In the genomic region with DNA sequence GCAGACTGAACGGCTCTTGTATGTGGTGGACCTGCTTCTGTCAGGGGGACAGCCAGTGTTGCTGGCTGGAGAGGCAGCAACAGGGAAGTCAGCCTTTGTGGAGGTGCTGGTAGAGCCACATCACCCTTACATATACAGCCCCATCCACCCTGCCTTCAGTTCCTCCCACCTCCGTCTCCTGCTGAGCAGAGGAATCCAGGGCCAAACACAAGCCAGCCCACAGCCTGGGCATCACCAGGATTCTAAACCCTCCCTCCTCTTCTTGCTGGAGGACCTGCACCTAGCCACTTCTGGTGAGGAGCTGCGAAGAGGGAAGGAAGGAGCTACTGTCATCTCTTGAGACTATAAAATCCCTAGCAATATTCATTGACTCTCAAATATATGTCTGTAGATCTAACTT, we compare ENCODE assay signal across 2 cellular contexts.
TF ChIP-seq lines count a peak whose summit lies in the region.

No MANE protein-coding gene starts in this region.

TF ChIP-seq in GM23338, 12 proteins besides CTCF, POLR2A, EP300 and RAD21 (continued from another document):
- TF ChIP-seq, protein P1, sequence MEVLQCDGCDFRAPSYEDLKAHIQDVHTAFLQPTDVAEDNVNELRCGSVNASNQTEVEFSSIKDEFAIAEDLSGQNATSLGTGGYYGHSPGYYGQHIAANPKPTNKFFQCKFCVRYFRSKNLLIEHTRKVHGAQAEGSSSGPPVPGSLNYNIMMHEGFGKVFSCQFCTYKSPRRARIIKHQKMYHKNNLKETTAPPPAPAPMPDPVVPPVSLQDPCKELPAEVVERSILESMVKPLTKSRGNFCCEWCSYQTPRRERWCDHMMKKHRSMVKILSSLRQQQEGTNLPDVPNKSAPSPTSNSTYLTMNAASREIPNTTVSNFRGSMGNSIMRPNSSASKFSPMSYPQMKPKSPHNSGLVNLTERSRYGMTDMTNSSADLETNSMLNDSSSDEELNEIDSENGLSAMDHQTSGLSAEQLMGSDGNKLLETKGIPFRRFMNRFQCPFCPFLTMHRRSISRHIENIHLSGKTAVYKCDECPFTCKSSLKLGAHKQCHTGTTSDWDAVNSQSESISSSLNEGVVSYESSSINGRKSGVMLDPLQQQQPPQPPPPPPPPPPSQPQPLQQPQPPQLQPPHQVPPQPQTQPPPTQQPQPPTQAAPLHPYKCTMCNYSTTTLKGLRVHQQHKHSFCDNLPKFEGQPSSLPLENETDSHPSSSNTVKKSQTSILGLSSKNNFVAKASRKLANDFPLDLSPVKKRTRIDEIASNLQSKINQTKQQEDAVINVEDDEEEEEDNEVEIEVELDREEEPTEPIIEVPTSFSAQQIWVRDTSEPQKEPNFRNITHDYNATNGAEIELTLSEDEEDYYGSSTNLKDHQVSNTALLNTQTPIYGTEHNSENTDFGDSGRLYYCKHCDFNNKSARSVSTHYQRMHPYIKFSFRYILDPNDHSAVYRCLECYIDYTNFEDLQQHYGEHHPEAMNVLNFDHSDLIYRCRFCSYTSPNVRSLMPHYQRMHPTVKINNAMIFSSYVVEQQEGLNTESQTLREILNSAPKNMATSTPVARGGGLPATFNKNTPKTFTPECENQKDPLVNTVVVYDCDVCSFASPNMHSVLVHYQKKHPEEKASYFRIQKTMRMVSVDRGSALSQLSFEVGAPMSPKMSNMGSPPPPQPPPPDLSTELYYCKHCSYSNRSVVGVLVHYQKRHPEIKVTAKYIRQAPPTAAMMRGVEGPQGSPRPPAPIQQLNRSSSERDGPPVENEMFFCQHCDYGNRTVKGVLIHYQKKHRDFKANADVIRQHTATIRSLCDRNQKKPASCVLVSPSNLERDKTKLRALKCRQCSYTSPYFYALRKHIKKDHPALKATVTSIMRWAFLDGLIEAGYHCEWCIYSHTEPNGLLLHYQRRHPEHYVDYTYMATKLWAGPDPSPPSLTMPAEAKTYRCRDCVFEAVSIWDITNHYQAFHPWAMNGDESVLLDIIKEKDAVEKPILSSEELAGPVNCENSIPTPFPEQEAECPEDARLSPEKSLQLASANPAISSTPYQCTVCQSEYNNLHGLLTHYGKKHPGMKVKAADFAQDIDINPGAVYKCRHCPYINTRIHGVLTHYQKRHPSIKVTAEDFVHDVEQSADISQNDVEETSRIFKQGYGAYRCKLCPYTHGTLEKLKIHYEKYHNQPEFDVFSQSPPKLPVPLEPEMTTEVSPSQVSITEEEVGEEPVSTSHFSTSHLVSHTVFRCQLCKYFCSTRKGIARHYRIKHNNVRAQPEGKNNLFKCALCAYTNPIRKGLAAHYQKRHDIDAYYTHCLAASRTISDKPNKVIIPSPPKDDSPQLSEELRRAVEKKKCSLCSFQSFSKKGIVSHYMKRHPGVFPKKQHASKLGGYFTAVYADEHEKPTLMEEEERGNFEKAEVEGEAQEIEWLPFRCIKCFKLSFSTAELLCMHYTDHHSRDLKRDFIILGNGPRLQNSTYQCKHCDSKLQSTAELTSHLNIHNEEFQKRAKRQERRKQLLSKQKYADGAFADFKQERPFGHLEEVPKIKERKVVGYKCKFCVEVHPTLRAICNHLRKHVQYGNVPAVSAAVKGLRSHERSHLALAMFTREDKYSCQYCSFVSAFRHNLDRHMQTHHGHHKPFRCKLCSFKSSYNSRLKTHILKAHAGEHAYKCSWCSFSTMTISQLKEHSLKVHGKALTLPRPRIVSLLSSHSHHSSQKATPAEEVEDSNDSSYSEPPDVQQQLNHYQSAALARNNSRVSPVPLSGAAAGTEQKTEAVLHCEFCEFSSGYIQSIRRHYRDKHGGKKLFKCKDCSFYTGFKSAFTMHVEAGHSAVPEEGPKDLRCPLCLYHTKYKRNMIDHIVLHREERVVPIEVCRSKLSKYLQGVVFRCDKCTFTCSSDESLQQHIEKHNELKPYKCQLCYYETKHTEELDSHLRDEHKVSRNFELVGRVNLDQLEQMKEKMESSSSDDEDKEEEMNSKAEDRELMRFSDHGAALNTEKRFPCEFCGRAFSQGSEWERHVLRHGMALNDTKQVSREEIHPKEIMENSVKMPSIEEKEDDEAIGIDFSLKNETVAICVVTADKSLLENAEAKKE (CRISPR knock-in tag; IDR thresholded peaks at IDR 0.05): no peak
- TF ChIP-seq, protein P2, sequence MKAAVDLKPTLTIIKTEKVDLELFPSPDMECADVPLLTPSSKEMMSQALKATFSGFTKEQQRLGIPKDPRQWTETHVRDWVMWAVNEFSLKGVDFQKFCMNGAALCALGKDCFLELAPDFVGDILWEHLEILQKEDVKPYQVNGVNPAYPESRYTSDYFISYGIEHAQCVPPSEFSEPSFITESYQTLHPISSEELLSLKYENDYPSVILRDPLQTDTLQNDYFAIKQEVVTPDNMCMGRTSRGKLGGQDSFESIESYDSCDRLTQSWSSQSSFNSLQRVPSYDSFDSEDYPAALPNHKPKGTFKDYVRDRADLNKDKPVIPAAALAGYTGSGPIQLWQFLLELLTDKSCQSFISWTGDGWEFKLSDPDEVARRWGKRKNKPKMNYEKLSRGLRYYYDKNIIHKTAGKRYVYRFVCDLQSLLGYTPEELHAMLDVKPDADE (IDR thresholded peaks at IDR 0.05): no peak
- TF ChIP-seq EZH2phosphoT487 (IDR thresholded peaks at IDR 0.05; ENCODE audit: unreplicated experiment) (no peak), JUNB (IDR thresholded peaks at IDR 0.05; ENCODE audit: unreplicated experiment) (no peak), NANOG (IDR thresholded peaks at IDR 0.05; ENCODE audit: borderline replicate concordance) (no peak), CREB1 (CRISPR knock-in tag; IDR thresholded peaks at IDR 0.05; ENCODE audit: low read depth) (no peak)

TF ChIP-seq in WTC11, 78 proteins besides CTCF, POLR2A, EP300 and RAD21 (continued from another document):
- TF ChIP-seq, protein P3, sequence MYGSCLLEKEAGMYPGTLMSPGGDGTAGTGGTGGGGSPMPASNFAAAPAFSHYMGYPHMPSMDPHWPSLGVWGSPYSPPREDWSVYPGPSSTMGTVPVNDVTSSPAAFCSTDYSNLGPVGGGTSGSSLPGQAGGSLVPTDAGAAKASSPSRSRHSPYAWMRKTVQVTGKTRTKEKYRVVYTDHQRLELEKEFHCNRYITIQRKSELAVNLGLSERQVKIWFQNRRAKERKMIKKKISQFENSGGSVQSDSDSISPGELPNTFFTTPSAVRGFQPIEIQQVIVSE (CRISPR knock-in tag; IDR thresholded peaks at IDR 0.05; ENCODE audit: borderline replicate concordance): no peak
- TF ChIP-seq SMAD4 (CRISPR knock-in tag; IDR thresholded peaks at IDR 0.05) (no peak), GTF2I (CRISPR knock-in tag; conservative IDR thresholded peaks at IDR 0.05) (no peak), ATF1 (CRISPR knock-in tag; IDR thresholded peaks at IDR 0.05) (no peak), FOXJ3 (CRISPR knock-in tag; IDR thresholded peaks at IDR 0.05; ENCODE audit: borderline replicate concordance) (no peak), OVOL2 (CRISPR knock-in tag; IDR thresholded peaks at IDR 0.05; ENCODE audit: borderline replicate concordance) (no peak), ELF4 (CRISPR knock-in tag; IDR thresholded peaks at IDR 0.05; ENCODE audit: low read depth) (no peak), KAT7 (CRISPR knock-in tag; IDR thresholded peaks at IDR 0.05; ENCODE audit: borderline replicate concordance) (no peak), FOXK1 (CRISPR knock-in tag; IDR thresholded peaks at IDR 0.05) (no peak), SP1 (CRISPR knock-in tag; conservative IDR thresholded peaks at IDR 0.05) (no peak), IRF2 (CRISPR knock-in tag; IDR thresholded peaks at IDR 0.05; ENCODE audit: borderline replicate concordance, low read depth) (no peak)
- TF ChIP-seq, protein P4, sequence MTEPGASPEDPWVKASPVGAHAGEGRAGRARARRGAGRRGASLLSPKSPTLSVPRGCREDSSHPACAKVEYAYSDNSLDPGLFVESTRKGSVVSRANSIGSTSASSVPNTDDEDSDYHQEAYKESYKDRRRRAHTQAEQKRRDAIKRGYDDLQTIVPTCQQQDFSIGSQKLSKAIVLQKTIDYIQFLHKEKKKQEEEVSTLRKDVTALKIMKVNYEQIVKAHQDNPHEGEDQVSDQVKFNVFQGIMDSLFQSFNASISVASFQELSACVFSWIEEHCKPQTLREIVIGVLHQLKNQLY (CRISPR knock-in tag; IDR thresholded peaks at IDR 0.05): no peak
- TF ChIP-seq, protein P5, sequence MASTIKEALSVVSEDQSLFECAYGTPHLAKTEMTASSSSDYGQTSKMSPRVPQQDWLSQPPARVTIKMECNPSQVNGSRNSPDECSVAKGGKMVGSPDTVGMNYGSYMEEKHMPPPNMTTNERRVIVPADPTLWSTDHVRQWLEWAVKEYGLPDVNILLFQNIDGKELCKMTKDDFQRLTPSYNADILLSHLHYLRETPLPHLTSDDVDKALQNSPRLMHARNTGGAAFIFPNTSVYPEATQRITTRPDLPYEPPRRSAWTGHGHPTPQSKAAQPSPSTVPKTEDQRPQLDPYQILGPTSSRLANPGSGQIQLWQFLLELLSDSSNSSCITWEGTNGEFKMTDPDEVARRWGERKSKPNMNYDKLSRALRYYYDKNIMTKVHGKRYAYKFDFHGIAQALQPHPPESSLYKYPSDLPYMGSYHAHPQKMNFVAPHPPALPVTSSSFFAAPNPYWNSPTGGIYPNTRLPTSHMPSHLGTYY (CRISPR knock-in tag; IDR thresholded peaks at IDR 0.05): no peak
- TF ChIP-seq, protein P6, sequence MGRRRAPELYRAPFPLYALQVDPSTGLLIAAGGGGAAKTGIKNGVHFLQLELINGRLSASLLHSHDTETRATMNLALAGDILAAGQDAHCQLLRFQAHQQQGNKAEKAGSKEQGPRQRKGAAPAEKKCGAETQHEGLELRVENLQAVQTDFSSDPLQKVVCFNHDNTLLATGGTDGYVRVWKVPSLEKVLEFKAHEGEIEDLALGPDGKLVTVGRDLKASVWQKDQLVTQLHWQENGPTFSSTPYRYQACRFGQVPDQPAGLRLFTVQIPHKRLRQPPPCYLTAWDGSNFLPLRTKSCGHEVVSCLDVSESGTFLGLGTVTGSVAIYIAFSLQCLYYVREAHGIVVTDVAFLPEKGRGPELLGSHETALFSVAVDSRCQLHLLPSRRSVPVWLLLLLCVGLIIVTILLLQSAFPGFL (CRISPR knock-in tag; IDR thresholded peaks at IDR 0.05; ENCODE audit: borderline replicate concordance): no peak
TF ChIP-seq in WTC11: peak in this region for 0.
